ENCODE assay signal across 8 cellular contexts in genomic region chr14:67358914-67359313, GRCh38. TPM values are rescaled to one million over a fixed set of nuclear protein-coding genes. Genes with fewer than 3 reads are reported as not detected.
A peak's percentile ranks its signal among the peaks of the same experiment; 100 is the strongest.
DNase-seq lines count a peak whose midpoint lies in the region; ATAC-seq and TF ChIP-seq lines count a peak whose summit lies in the region.

No MANE protein-coding gene starts in this region.

- peaks cover 67% of the 10 kb centered on the region for H3K4me1 Mint-ChIP-seq in chondrocyte (ENCODE audit: low read depth)

- H3K9me3 ChIP-seq in muscle layer of duodenum (ENCODE audit: control insufficient read depth in 1 of 2, low read length in 2 of 2), result no peaks in the 10 kb centered on the region

- H3K4me1 ChIP-seq in muscle layer of duodenum (ENCODE audit: control insufficient read depth in 1 of 2, insufficient read depth in 2 of 2, low read length in 2 of 2), result peaks cover 14 to 52% of the 10 kb centered on the region in 2 donors

- H3K27me3 Mint-ChIP-seq in chondrocyte (ENCODE audit: low read depth), result no peaks in the 10 kb centered on the region

- ATAC-seq in GM21381 (IDR thresholded peaks at IDR 0.05; ENCODE audit: unreplicated experiment), result no peak

- peak overlapping the region; percentile 94 to 96 for H3K4me3 ChIP-seq in muscle layer of duodenum (ENCODE audit: low read depth in 1 of 2, low read length in 2 of 2)

- peak overlapping the region; percentile 99 for H3K27ac ChIP-seq in muscle layer of duodenum (ENCODE audit: low read length)

- intact Hi-C loops in head of caudate nucleus (cut with DNase I), result loop anchor here (5.0 to 10.0 kb wide), 2 partner anchors 117 to 194 kb away; partner anchors contain the start of gene PALS1

- H3K36me3 ChIP-seq in muscle layer of duodenum (ENCODE audit: control insufficient read depth in 1 of 2, insufficient read depth in 2 of 2, low read length in 2 of 2), result peaks cover 0 to 11% of the 10 kb centered on the region in 2 donors

- H3K27ac Mint-ChIP-seq in chondrocyte (ENCODE audit: unreplicated experiment), result peak overlapping the region; percentile 100

- no peaks in the 10 kb centered on the region for H3K36me3 Mint-ChIP-seq in chondrocyte (ENCODE audit: low read depth)

- H3K4me3 Mint-ChIP-seq in chondrocyte (ENCODE audit: unreplicated experiment), result peak overlapping the region; percentile 97

- DNase-seq in D341Med (ENCODE audit: low spot score), result peak; percentile 17
- DNase-seq in LHCN-M2 (ENCODE audit: low read depth), result peak; percentile 3
- no peak for DNase-seq in chondrocyte (ENCODE audit: low spot score)
- no peak for DNase-seq in stimulated activated CD8-positive, alpha-beta memory T cell treated with anti-CD3 and anti-CD28 coated beads, Interleukin-4, amount 100 ng/mL, for 48 hours
- DNase-seq in head of caudate nucleus, result no peak
- DNase-seq in LoVo (ENCODE audit: low spot score), result no peak

- H3K27me3 ChIP-seq in muscle layer of duodenum (ENCODE audit: low read depth, low read length), result no peaks in the 10 kb centered on the region

- H3K9me3 Mint-ChIP-seq in chondrocyte (ENCODE audit: low read depth), result no peaks in the 10 kb centered on the region

- no peak for TF ChIP-seq CTCF in chondrocyte (IDR thresholded peaks at IDR 0.05)

RNA-seq across cellular contexts. Expression of gene ATP6V1D, which starts 0.7 kb away (rescaled TPM):
- total RNA-seq in LHCN-M2 (2014; rRNA removed) (135 and 139 TPM in 2 replicates), chondrocyte (72.6 to 77.8 TPM (median 74.9 TPM) in 3 replicates)
- polyA plus RNA-seq in LHCN-M2 (2012), result 85.9 TPM

RNA-seq across cellular contexts. Expression of gene EIF2S1, which starts 1.2 kb away (rescaled TPM):
- 285 and 310 TPM in 2 replicates for total RNA-seq in LHCN-M2 (2014; rRNA removed)
- 144 TPM for polyA plus RNA-seq in LHCN-M2 (2012)
- total RNA-seq in chondrocyte, result 88.3 to 91.5 TPM (median 90.5 TPM) in 3 replicates

RNA-seq across cellular contexts. Expression of gene PLEK2, which starts 53.1 kb away (rescaled TPM):
- total RNA-seq in LHCN-M2 (2014; rRNA removed), result 0.34 and 0.64 TPM in 2 replicates
- polyA plus RNA-seq in LHCN-M2 (2012), result 0.67 TPM
- not detected in 3 replicates for total RNA-seq in chondrocyte

Comparison
In these comparisons a context has a peak if more than half of its experiments do, and no peak if none do; other contexts are left out.
1. DNase-seq: peak in D341Med (single experiment) and LHCN-M2 (single experiment); none in chondrocyte (single experiment), stimulated activated CD8-positive, alpha-beta memory T cell treated with anti-CD3 and anti-CD28 coated beads, Interleukin-4, amount 100 ng/mL, for 48 hours (single experiment), head of caudate nucleus (0 of 42) and LoVo (single experiment).